7 cellular contexts compared by ENCODE assay signal in the genomic region with DNA sequence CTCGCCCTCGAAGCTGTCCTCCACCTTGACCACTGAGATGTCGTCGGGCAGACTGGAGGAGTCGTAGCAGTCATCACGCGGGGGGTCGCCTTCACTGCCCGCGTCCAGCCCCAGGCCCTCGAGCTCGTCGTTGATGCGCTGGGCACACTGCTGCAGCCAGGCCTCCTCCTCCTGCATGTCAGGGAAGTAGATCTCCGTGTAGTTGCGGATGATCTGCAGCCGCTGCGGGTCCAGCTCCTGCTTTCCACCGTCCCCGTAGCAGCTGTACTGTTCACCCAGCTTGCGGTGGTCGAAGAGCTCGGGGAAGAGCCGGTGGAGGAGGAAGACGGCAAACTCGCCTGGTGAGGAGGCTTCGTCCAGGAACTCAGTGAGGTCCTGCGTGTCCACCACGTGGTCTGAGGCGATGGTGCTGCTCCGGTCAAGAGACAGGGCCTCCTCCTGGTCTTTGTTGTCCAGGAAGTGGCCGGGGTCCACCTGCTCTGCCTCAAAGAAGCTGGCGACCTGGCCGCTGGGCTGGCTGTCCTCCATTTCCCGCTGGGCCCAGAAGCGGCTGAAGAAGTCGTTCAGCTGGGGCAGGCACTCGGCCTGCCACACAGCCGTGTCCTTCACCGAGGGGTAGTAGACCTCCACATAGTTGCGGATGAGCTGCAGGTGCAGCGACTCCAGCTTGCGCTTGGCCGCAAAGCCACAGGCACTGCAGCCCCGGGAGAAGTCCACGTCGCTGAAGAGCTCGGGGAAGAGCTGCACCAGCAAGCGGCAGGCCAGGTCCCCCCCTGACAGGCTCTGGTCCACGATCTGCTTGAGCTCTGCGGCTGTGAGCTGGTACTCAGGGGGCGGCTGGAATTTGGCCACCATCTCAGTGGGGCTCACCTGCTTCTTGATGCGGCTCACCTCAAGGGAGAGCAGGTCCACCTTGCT.
"Had no signal": no experiment of that assay in that cellular context is flagged by ENCODE, and none has a peak within 500 bp of the region (broad histone marks: within the 10 kb centered on the region; RNA-seq: fewer than 3 reads in every experiment).

No MANE protein-coding gene starts in this region.

- H3K27ac ChIP-seq: HL-60 had no signal

- FAIRE-seq: HepG2 had no signal

- H3K4me1 ChIP-seq: HAP-1 had no signal

- H3K4me2 ChIP-seq: GM23338 had no signal

- DNase-seq: H7, HFFc6 had no signal

- H2AFZ ChIP-seq: GM23338 had no signal

- H3K4me3 ChIP-seq: GM23338, HAP-1 had no signal

- H3K9me3 ChIP-seq: HAP-1 had no signal

- ATAC-seq: GM23338, HCT116, HepG2 had no signal
